ENCODE assay signal across 23 cellular contexts in genomic region chr2:207812058-207812857, GRCh38. TPM values are rescaled to one million over a fixed set of nuclear protein-coding genes. Genes with fewer than 3 reads are reported as not detected.
DNase-seq lines count a peak whose midpoint lies in the region; ATAC-seq and TF ChIP-seq lines count a peak whose summit lies in the region.
"Had no signal": no experiment of that assay in that cellular context is flagged by ENCODE, and none has a peak within 500 bp of the region (broad histone marks: within the 10 kb centered on the region; RNA-seq: fewer than 3 reads in every experiment).

No MANE protein-coding gene starts in this region.

- peak overlapping the region; percentile 52 for H3K27ac Mint-ChIP-seq in type B pancreatic cell
- H3K27ac Mint-ChIP-seq: activated B cell treated with CpG ODN at 0.5 μM for 24 hours; activated CD4-positive, alpha-beta memory T cell treated with anti-CD3 and anti-CD28 coated beads for 36 hours; activated naive CD8-positive, alpha-beta T cell treated with anti-CD3 and anti-CD28 coated beads for 36 hours; activated T-cell treated with anti-CD3 and anti-CD28 coated beads, Interleukin-2, amount 50 U/mL, for 24 hours; stimulated activated memory B cell treated with anti-CD40 and anti-IgM and Interleukin-4, amounts not matched to agents 10 μg/mL and 1 μg/mL and 100 μg/mL, for 72 hours had no signal

- no peaks in the 10 kb centered on the region for H3K36me3 ChIP-seq in colonic mucosa
- no peaks in the 10 kb centered on the region for H3K36me3 ChIP-seq in right lobe of liver
- no peaks in the 10 kb centered on the region for H3K36me3 ChIP-seq in breast epithelium
- H3K36me3 ChIP-seq: sigmoid colon, SJCRH30, tibial artery had no signal

- H3K4me1 ChIP-seq in colonic mucosa (peaks cover 5% of the 10 kb centered on the region), right lobe of liver (peaks cover 0 to 31% (median 8%) of the 10 kb centered on the region in 4 donors), breast epithelium (no peaks in the 10 kb centered on the region)
- H3K4me1 ChIP-seq: sigmoid colon, tibial artery had no signal

- intact Hi-C loops in colonic mucosa (cut with DNase I) (no loop called here), right lobe of liver (cut with DNase I) (no loop called here), breast epithelium (cut with DNase I; ENCODE audit: low total_unique reads) (no loop called here)

- TF ChIP-seq CTCF in colonic mucosa (IDR thresholded peaks at IDR 0.05) (no peak), right lobe of liver (IDR thresholded peaks at IDR 0.05) (no peak), type B pancreatic cell (conservative IDR thresholded peaks at IDR 0.05) (no peak), breast epithelium (IDR thresholded peaks at IDR 0.05) (no peak)

- H3K27ac ChIP-seq in colonic mucosa (peak overlapping the region; percentile 87), right lobe of liver (peak overlapping the region in 2 of 3 donors; percentile 86), breast epithelium (no peak overlapping the region)
- H3K27ac ChIP-seq: 22Rv1, GM23248, sigmoid colon, SJCRH30, tibial artery had no signal

- ATAC-seq in right lobe of liver (no peak), GM21737 (IDR thresholded peaks at IDR 0.05; ENCODE audit: unreplicated experiment) (no peak), GM18909 (IDR thresholded peaks at IDR 0.05; ENCODE audit: poor library complexity, unreplicated experiment) (no peak)
- ATAC-seq: esophagus mucosa; stimulated activated memory B cell treated with anti-CD40 and anti-IgM and Interleukin-4, amounts not matched to agents 10 μg/mL and 1 μg/mL and 100 μg/mL, for 72 hours; T-helper 17 cell had no signal

- H3K4me1 Mint-ChIP-seq in type B pancreatic cell (ENCODE audit: unreplicated experiment) = peaks cover 16% of the 10 kb centered on the region
- H3K4me1 Mint-ChIP-seq: activated B cell treated with CpG ODN at 0.5 μM for 24 hours had no signal

- no peaks in the 10 kb centered on the region for H3K27me3 ChIP-seq in colonic mucosa
- no peaks in the 10 kb centered on the region for H3K27me3 ChIP-seq in right lobe of liver
- no peaks in the 10 kb centered on the region for H3K27me3 ChIP-seq in breast epithelium
- H3K27me3 ChIP-seq: sigmoid colon, SJCRH30, tibial artery had no signal

- DNase-seq in NCI-H2227 treated with DMSO at 0.1 percent for 48 hours (lab: John Stamatoyannopoulos, UW) (peak; percentile 56), NCI-H2227 (lab: John Stamatoyannopoulos, UW; ENCODE audit: unreplicated experiment) (no peak), colonic mucosa (no peak), right lobe of liver (no peak), type B pancreatic cell (ENCODE audit: extremely low spot score, unreplicated experiment) (no peak), breast epithelium (ENCODE audit: low spot score in 2 of 2) (no peak)
- DNase-seq: activated B cell treated with CpG ODN at 0.5 μM for 24 hours; activated CD4-positive, alpha-beta memory T cell treated with anti-CD3 and anti-CD28 coated beads for 36 hours; activated naive CD8-positive, alpha-beta T cell treated with anti-CD3 and anti-CD28 coated beads for 36 hours; activated T-cell treated with anti-CD3 and anti-CD28 coated beads, Interleukin-2, amount 50 U/mL, for 24 hours; AML-193; DMS79 treated with DMSO at 0.1 percent for 48 hours; GM23248; NCI-H2171; sigmoid colon; SJCRH30; T-helper 17 cell; tibial artery had no signal

- 71% methylated on average over 7 of the region's 9 CpGs for WGBS in right lobe of liver (ENCODE audit: insufficient coverage, low coverage, low lambda C conversion rate, missing lambda C conversion rate)

- H3K9ac ChIP-seq in colonic mucosa (ENCODE audit: low read depth in 2 of 2, low read length in 2 of 2) = peak overlapping the region in 1 of 2 donors; percentile 78
- H3K9ac ChIP-seq: GM23248 had no signal

- H3K9me3 Mint-ChIP-seq in type B pancreatic cell = no peaks in the 10 kb centered on the region
- H3K9me3 Mint-ChIP-seq: activated B cell treated with CpG ODN at 0.5 μM for 24 hours; activated CD4-positive, alpha-beta memory T cell treated with anti-CD3 and anti-CD28 coated beads for 36 hours; activated naive CD8-positive, alpha-beta T cell treated with anti-CD3 and anti-CD28 coated beads for 36 hours; activated T-cell treated with anti-CD3 and anti-CD28 coated beads, Interleukin-2, amount 50 U/mL, for 24 hours; stimulated activated memory B cell treated with anti-CD40 and anti-IgM and Interleukin-4, amounts not matched to agents 10 μg/mL and 1 μg/mL and 100 μg/mL, for 72 hours had no signal

- peak overlapping the region; percentile 3 for H3K4me3 Mint-ChIP-seq in type B pancreatic cell
- H3K4me3 Mint-ChIP-seq: activated B cell treated with CpG ODN at 0.5 μM for 24 hours; activated CD4-positive, alpha-beta memory T cell treated with anti-CD3 and anti-CD28 coated beads for 36 hours; activated naive CD8-positive, alpha-beta T cell treated with anti-CD3 and anti-CD28 coated beads for 36 hours; activated T-cell treated with anti-CD3 and anti-CD28 coated beads, Interleukin-2, amount 50 U/mL, for 24 hours; stimulated activated memory B cell treated with anti-CD40 and anti-IgM and Interleukin-4, amounts not matched to agents 10 μg/mL and 1 μg/mL and 100 μg/mL, for 72 hours; T-helper 17 cell had no signal

- no peaks in the 10 kb centered on the region for H3K9me3 ChIP-seq in colonic mucosa
- H3K9me3 ChIP-seq in right lobe of liver = no peaks in the 10 kb centered on the region
- no peaks in the 10 kb centered on the region for H3K9me3 ChIP-seq in breast epithelium
- H3K9me3 ChIP-seq: sigmoid colon, SJCRH30, tibial artery had no signal

- peaks cover 6% of the 10 kb centered on the region for H3K27me3 Mint-ChIP-seq in type B pancreatic cell

- H3K36me3 Mint-ChIP-seq in type B pancreatic cell = no peaks in the 10 kb centered on the region
- H3K36me3 Mint-ChIP-seq: activated CD4-positive, alpha-beta memory T cell treated with anti-CD3 and anti-CD28 coated beads for 36 hours; activated naive CD8-positive, alpha-beta T cell treated with anti-CD3 and anti-CD28 coated beads for 36 hours had no signal

- H3K4me3 ChIP-seq in colonic mucosa (no peak overlapping the region), right lobe of liver (no peak overlapping the region), breast epithelium (no peak overlapping the region)
- H3K4me3 ChIP-seq: GM23248, sigmoid colon, SJCRH30, tibial artery had no signal

- no peak for TF ChIP-seq POLR2A in right lobe of liver (IDR thresholded peaks at IDR 0.05)
- no peak for TF ChIP-seq POLR2A in breast epithelium (IDR thresholded peaks at IDR 0.05)

RNA-seq across cellular contexts. Expression of gene FZD5, which starts 42.6 kb away (rescaled TPM):
- total RNA-seq in colonic mucosa (100 to 1,000 TPM; 103 to 119 TPM), right lobe of liver (10 to 100 TPM; 18.5 to 37.4 (median 29.3) TPM), type B pancreatic cell (ENCODE audit: low replicate concordance) (10.8 and 15.1 TPM in 2 replicates), breast epithelium (10 to 100 TPM in 2 of 3 donors, 1 to 10 TPM in 1; 5.2 to 17.0 (median 12.1) TPM)

Comparison
In these comparisons a context has a peak if more than half of its experiments do, and no peak if none do; other contexts are left out.
1. H3K27ac ChIP-seq: peak in colonic mucosa (single experiment) and right lobe of liver (2 of 3); none in breast epithelium (0 of 2).